Comparison of ENCODE assay signal across 30 cellular contexts in genomic region chr9:136077491-136077890, GRCh38. TPM values are rescaled to one million over a fixed set of nuclear protein-coding genes. Genes with fewer than 3 reads are reported as not detected.
DNase-seq lines count a peak whose midpoint lies in the region; ATAC-seq and TF ChIP-seq lines count a peak whose summit lies in the region.
"Had no signal": no experiment of that assay in that cellular context is flagged by ENCODE, and none has a peak within 500 bp of the region (broad histone marks: within the 10 kb centered on the region; RNA-seq: fewer than 3 reads in every experiment).

No MANE protein-coding gene starts in this region.

- H3K4me1 ChIP-seq in HEK293 (ENCODE audit: control insufficient read depth, insufficient read depth, low read length): no peaks in the 10 kb centered on the region

- peaks cover 0 to 15% of the 10 kb centered on the region in 2 experiments; a peak in 1 of 3 replicates for H3K36me3 ChIP-seq in HEK293 (ENCODE audit: control insufficient read depth in 2 of 2, insufficient read depth in 1 of 2, low read length in 2 of 2)
- H3K36me3 ChIP-seq: transverse colon had no signal

- POLR2A ChIA-PET in HEK293 (lab: Yijun Ruan, JAX): interaction anchor here (0.6 kb wide), 1 partner anchor 1045 kb away, joined by 3 read pairs; no protein-coding TSS in a partner anchor

- intact Hi-C loops in CD14-positive monocyte (cut with micrococcal nuclease): loop anchor here in 1 of 2 donors (5.0 kb wide), 2 partner anchors 35 to 40 kb away; partner anchors contain the start of gene TMEM250
- intact Hi-C loops in sciatic nerve (cut with DNase I): no loop called here

- H3K4me3 ChIP-seq in HEK293 (ENCODE audit: low read depth, low read length): no peak overlapping the region
- H3K4me3 ChIP-seq: left ventricle myocardium inferior, transverse colon had no signal

- H3K36me3 Mint-ChIP-seq in CD14-positive monocyte (peaks cover 21 to 39% of the 10 kb centered on the region in 2 donors), nephron progenitor cell (ENCODE audit: low read depth) (no peaks in the 10 kb centered on the region)
- peaks cover 2% of the 10 kb centered on the region for H3K36me3 Mint-ChIP-seq in central memory CD8-positive, alpha-beta T cell (ENCODE audit: insufficient read depth)
- H3K36me3 Mint-ChIP-seq: activated CD4-positive, alpha-beta memory T cell treated with anti-CD3 and anti-CD28 coated beads for 36 hours; activated naive CD4-positive, alpha-beta T cell treated with anti-CD3 and anti-CD28 coated beads, Interleukin-2, amount 10 ng/mL, durations not matched to agents 7 days and 5 days; IgD-negative memory B cell had no signal

- ATAC-seq in central memory CD8-positive, alpha-beta T cell (replicated peaks; ENCODE audit: extremely low read depth, poor library complexity, severe bottlenecking): no peak
- no peak for ATAC-seq in sciatic nerve
- ATAC-seq in HG03457 (IDR thresholded peaks at IDR 0.05; ENCODE audit: unreplicated experiment): no peak
- ATAC-seq: activated T-cell treated with anti-CD3 and anti-CD28 coated beads, Interleukin-2, amount 50 U/mL, for 72 hours; HCT116 had no signal

- CTCF ChIA-PET in HEK293 (lab: Yijun Ruan, JAX): interaction anchor here (0.6 kb wide), 1 partner anchor 12 kb away, joined by 3 read pairs; no protein-coding TSS in a partner anchor

- peak overlapping the region; percentile 2 to 88 for H3K4me3 Mint-ChIP-seq in CD14-positive monocyte
- no peak overlapping the region for H3K4me3 Mint-ChIP-seq in central memory CD8-positive, alpha-beta T cell
- H3K4me3 Mint-ChIP-seq in nephron progenitor cell: no peak overlapping the region
- H3K4me3 Mint-ChIP-seq: activated CD4-positive, alpha-beta memory T cell treated with anti-CD3 and anti-CD28 coated beads for 36 hours; activated naive CD4-positive, alpha-beta T cell treated with anti-CD3 and anti-CD28 coated beads, Interleukin-2, amount 10 ng/mL, durations not matched to agents 7 days and 5 days; activated T-cell treated with anti-CD3 and anti-CD28 coated beads, Interleukin-2, amount 50 U/mL, for 72 hours; IgD-negative memory B cell had no signal

- peak overlapping the region; percentile 96 to 99 (median 99) for H3K27ac Mint-ChIP-seq in CD14-positive monocyte
- peak overlapping the region; percentile 71 for H3K27ac Mint-ChIP-seq in central memory CD8-positive, alpha-beta T cell (ENCODE audit: low read depth)
- H3K27ac Mint-ChIP-seq in nephron progenitor cell: peak overlapping the region; percentile 78
- H3K27ac Mint-ChIP-seq: activated CD4-positive, alpha-beta memory T cell treated with anti-CD3 and anti-CD28 coated beads for 36 hours; activated naive CD4-positive, alpha-beta T cell treated with anti-CD3 and anti-CD28 coated beads, Interleukin-2, amount 10 ng/mL, durations not matched to agents 7 days and 5 days; activated T-cell treated with anti-CD3 and anti-CD28 coated beads, Interleukin-2, amount 50 U/mL, for 72 hours; IgD-negative memory B cell had no signal

- peaks cover 0 to 6% (median 1%) of the 10 kb centered on the region in 3 donors for H3K27me3 Mint-ChIP-seq in CD14-positive monocyte (ENCODE audit: low read depth in 3 of 3)
- no peaks in the 10 kb centered on the region for H3K27me3 Mint-ChIP-seq in central memory CD8-positive, alpha-beta T cell
- H3K27me3 Mint-ChIP-seq in nephron progenitor cell (ENCODE audit: low read depth, poor library complexity): peaks cover 6% of the 10 kb centered on the region
- H3K27me3 Mint-ChIP-seq: activated CD4-positive, alpha-beta memory T cell treated with anti-CD3 and anti-CD28 coated beads for 36 hours; activated naive CD4-positive, alpha-beta T cell treated with anti-CD3 and anti-CD28 coated beads, Interleukin-2, amount 10 ng/mL, durations not matched to agents 7 days and 5 days had no signal

- H3K27ac ChIP-seq in HEK293 (ENCODE audit: extremely low read depth, low read depth, low read length): no peak overlapping the region
- H3K27ac ChIP-seq: brain microvascular endothelial cell, epithelial cell of prostate, left ventricle myocardium inferior had no signal

- H3K4me1 Mint-ChIP-seq in CD14-positive monocyte: peaks cover 65% of the 10 kb centered on the region
- peaks cover 30% of the 10 kb centered on the region for H3K4me1 Mint-ChIP-seq in central memory CD8-positive, alpha-beta T cell
- H3K4me1 Mint-ChIP-seq in nephron progenitor cell: peaks cover 16% of the 10 kb centered on the region

- no peaks in the 10 kb centered on the region for H3K9me3 ChIP-seq in HEK293 (ENCODE audit: control insufficient read depth, insufficient read depth, low read depth, low read length)
- H3K9me3 ChIP-seq: left ventricle myocardium inferior, transverse colon had no signal

- H3K9me3 Mint-ChIP-seq in CD14-positive monocyte (peaks cover 0 to 1% (median 0%) of the 10 kb centered on the region in 7 donors), nephron progenitor cell (peaks cover 4% of the 10 kb centered on the region)
- no peaks in the 10 kb centered on the region for H3K9me3 Mint-ChIP-seq in central memory CD8-positive, alpha-beta T cell
- H3K9me3 Mint-ChIP-seq: activated CD4-positive, alpha-beta memory T cell treated with anti-CD3 and anti-CD28 coated beads for 36 hours; activated naive CD4-positive, alpha-beta T cell treated with anti-CD3 and anti-CD28 coated beads, Interleukin-2, amount 10 ng/mL, durations not matched to agents 7 days and 5 days; activated T-cell treated with anti-CD3 and anti-CD28 coated beads, Interleukin-2, amount 50 U/mL, for 72 hours; IgD-negative memory B cell had no signal

- DNase-seq in CD14-positive monocyte (ENCODE audit: low spot score) (peak; percentile 36), nephron progenitor cell (no peak), sciatic nerve (ENCODE audit: low spot score) (no peak)
- DNase-seq in central memory CD8-positive, alpha-beta T cell (ENCODE audit: low spot score in 2 of 2): no peak
- DNase-seq in central memory CD4-positive, alpha-beta T cell: no peak
- no peak for DNase-seq in stimulated activated naive CD4-positive, alpha-beta T cell treated with Interleukin-2 at 50 U/mL for 16 hours (lab: John Stamatoyannopoulos, UW)
- DNase-seq: activated CD4-positive, alpha-beta memory T cell treated with anti-CD3 and anti-CD28 coated beads for 36 hours; activated CD4-positive, alpha-beta T cell treated with anti-CD3 and anti-CD28 coated beads for 1 hour; activated naive CD4-positive, alpha-beta T cell treated with anti-CD3 and anti-CD28 coated beads, Interleukin-2, amount 10 ng/mL, durations not matched to agents 7 days and 5 days; activated T-cell treated with anti-CD3 and anti-CD28 coated beads, Interleukin-2, amount 50 U/mL, for 72 hours; amygdala; brain microvascular endothelial cell; C1 segment of cervical spinal cord; DMS79 treated with DMSO at 0.1 percent for 48 hours; effector CD8-positive, alpha-beta T cell; GDM1; left ventricle myocardium inferior; mesendoderm; NCI-H1048; NCI-H1694 treated with DMSO at 0.1 percent for 48 hours; NCI-H82; OCI-M1; stimulated activated CD4-positive, alpha-beta T cell treated with anti-CD3 and anti-CD28 coated beads, Interleukin-15, amount 100 ng/mL, for 24 hours; stimulated activated CD4-positive, alpha-beta T cell treated with anti-CD3 and anti-CD28 coated beads, Interleukin-4, amount 100 ng/mL, for 4 hours; transverse colon had no signal

- TF ChIP-seq CTCF in CD14-positive monocyte (IDR thresholded peaks at IDR 0.05): no peak
- TF ChIP-seq CTCF in HEK293 (tag by site-specific recombination; IDR thresholded peaks at IDR 0.05): no peak
- TF ChIP-seq CTCF in nephron progenitor cell (IDR thresholded peaks at IDR 0.05): no peak

TF ChIP-seq in HEK293, 187 proteins besides CTCF, POLR2A, EP300 and RAD21:
- TF ChIP-seq ZNF639 (tag by site-specific recombination; IDR thresholded peaks at IDR 0.05) (no peak), PRDM1 (tag by site-specific recombination; IDR thresholded peaks at IDR 0.05) (0 out of 2 replicates have a peak, but pooled peaks have one; percentile 9)

RNA-seq across cellular contexts. Expression of gene NACC2, which starts 17.6 kb away (rescaled TPM):
- 1 to 10 TPM; 8.1 to 8.7 TPM for polyA plus RNA-seq in CD14-positive monocyte
- total RNA-seq in sciatic nerve: 56.8 TPM

RNA-seq across cellular contexts. Expression of gene TMEM250, which starts 41.2 kb away (rescaled TPM):
- polyA plus RNA-seq in CD14-positive monocyte: 10 to 100 TPM; 30.9 to 38.0 TPM
- 23.0 TPM for total RNA-seq in sciatic nerve

Comparison
In these comparisons a context has a peak if more than half of its experiments do, and no peak if none do; other contexts are left out.
1. H3K4me3 Mint-ChIP-seq: peak in CD14-positive monocyte (2 of 2); none in central memory CD8-positive, alpha-beta T cell (single experiment) and nephron progenitor cell (single experiment).
2. Peak in every context shown above with its lines, with median percentiles within 50 percentile points of each other: H3K27ac Mint-ChIP-seq.